ENCODE assay signal across 12 cellular contexts in the genomic region with DNA sequence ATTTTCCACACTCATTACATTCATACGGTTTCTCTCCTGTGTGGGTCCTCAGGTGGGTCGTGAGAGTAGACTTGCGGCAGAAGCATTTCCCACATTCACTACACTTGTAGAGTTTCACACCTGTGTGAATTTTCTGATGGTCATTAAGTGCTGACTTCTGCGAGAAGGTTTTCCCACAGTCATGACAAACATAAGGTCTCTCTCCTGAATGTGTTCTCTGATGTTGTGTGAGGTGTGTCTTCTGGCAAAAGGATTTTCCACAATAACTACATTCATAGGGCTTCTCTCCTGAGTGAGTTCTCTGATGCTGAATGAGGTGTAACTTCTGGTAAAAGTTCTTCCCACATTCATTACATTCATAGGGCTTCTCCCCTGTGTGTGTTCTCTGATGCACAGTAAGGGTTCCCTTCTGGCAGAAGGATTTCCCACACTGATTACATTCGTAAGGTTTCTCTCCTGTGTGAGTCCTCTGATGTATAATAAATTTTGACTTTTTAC. TPM values are rescaled to one million over a fixed set of nuclear protein-coding genes. Genes with fewer than 3 reads are reported as not detected.
DNase-seq lines count a peak whose midpoint lies in the region; ATAC-seq and TF ChIP-seq lines count a peak whose summit lies in the region.
"Had no signal": no experiment of that assay in that cellular context is flagged by ENCODE, and none has a peak within 500 bp of the region (broad histone marks: within the 10 kb centered on the region; RNA-seq: fewer than 3 reads in every experiment).

No MANE protein-coding gene starts in this region.

- H3K9me3 Mint-ChIP-seq in activated CD4-positive, alpha-beta memory T cell treated with anti-CD3 and anti-CD28 coated beads for 36 hours: peaks cover 26% of the 10 kb centered on the region
- H3K9me3 Mint-ChIP-seq in activated CD4-positive, alpha-beta memory T cell treated with anti-CD3 and anti-CD28 coated beads, Interleukin-2, amount 10 ng/mL, durations not matched to agents 7 days and 5 days: peaks cover 67% of the 10 kb centered on the region
- H3K9me3 Mint-ChIP-seq in T-helper 1 cell treated with Interleukin-12 subunit alpha and Interleukin-12 subunit beta and Interleukin-4 antibody, amounts not matched to agents 30 μg/mL and 1 μg/mL, for 36 hours: peaks cover 73% of the 10 kb centered on the region
- H3K9me3 Mint-ChIP-seq in stimulated activated naive B cell treated with anti-CD40 and anti-IgM and Interleukin-4, amounts not matched to agents 10 μg/mL and 1 μg/mL and 100 μg/mL, for 72 hours: peaks cover 26 to 31% of the 10 kb centered on the region in 2 donors
- peaks cover 60% of the 10 kb centered on the region for H3K9me3 Mint-ChIP-seq in activated CD4-positive, alpha-beta T cell treated with anti-CD3 and anti-CD28 coated beads, Interleukin-2, amount 10 ng/mL, durations not matched to agents 7 days and 5 days

- CTCF ChIA-PET in activated CD4-positive, alpha-beta memory T cell treated with anti-CD3 and anti-CD28 coated beads for 36 hours (lab: Charles Lee): no interaction called here
- CTCF ChIA-PET in activated CD4-positive, alpha-beta memory T cell treated with anti-CD3 and anti-CD28 coated beads, Interleukin-2, amount 10 ng/mL, durations not matched to agents 7 days and 5 days (lab: Charles Lee): no interaction called here
- CTCF ChIA-PET in activated CD4-positive, alpha-beta T cell treated with anti-CD3 and anti-CD28 coated beads, Interleukin-2, amount 10 ng/mL, durations not matched to agents 7 days and 5 days (lab: Charles Lee): no interaction called here

- no peaks in the 10 kb centered on the region for H3K27me3 ChIP-seq in dorsolateral prefrontal cortex

- H3K36me3 Mint-ChIP-seq in activated CD4-positive, alpha-beta memory T cell treated with anti-CD3 and anti-CD28 coated beads for 36 hours: peaks cover 28% of the 10 kb centered on the region
- H3K36me3 Mint-ChIP-seq in activated CD4-positive, alpha-beta memory T cell treated with anti-CD3 and anti-CD28 coated beads, Interleukin-2, amount 10 ng/mL, durations not matched to agents 7 days and 5 days (ENCODE audit: low read depth): peaks cover under 1% of the 10 kb centered on the region
- H3K36me3 Mint-ChIP-seq in T-helper 1 cell treated with Interleukin-12 subunit alpha and Interleukin-12 subunit beta and Interleukin-4 antibody, amounts not matched to agents 30 μg/mL and 1 μg/mL, for 36 hours (ENCODE audit: low read depth): peaks cover 29% of the 10 kb centered on the region
- H3K36me3 Mint-ChIP-seq in stimulated activated naive B cell treated with anti-CD40 and anti-IgM and Interleukin-4, amounts not matched to agents 10 μg/mL and 1 μg/mL and 100 μg/mL, for 72 hours: peaks cover 29 to 33% of the 10 kb centered on the region in 2 donors
- H3K36me3 Mint-ChIP-seq in activated CD4-positive, alpha-beta T cell treated with anti-CD3 and anti-CD28 coated beads, Interleukin-2, amount 10 ng/mL, durations not matched to agents 7 days and 5 days (ENCODE audit: low read depth): peaks cover 38% of the 10 kb centered on the region

- H3K27me3 Mint-ChIP-seq in activated CD4-positive, alpha-beta memory T cell treated with anti-CD3 and anti-CD28 coated beads for 36 hours: no peaks in the 10 kb centered on the region
- H3K27me3 Mint-ChIP-seq in activated CD4-positive, alpha-beta memory T cell treated with anti-CD3 and anti-CD28 coated beads, Interleukin-2, amount 10 ng/mL, durations not matched to agents 7 days and 5 days: no peaks in the 10 kb centered on the region
- H3K27me3 Mint-ChIP-seq in T-helper 1 cell treated with Interleukin-12 subunit alpha and Interleukin-12 subunit beta and Interleukin-4 antibody, amounts not matched to agents 30 μg/mL and 1 μg/mL, for 36 hours (ENCODE audit: low read depth): no peaks in the 10 kb centered on the region
- H3K27me3 Mint-ChIP-seq in stimulated activated naive B cell treated with anti-CD40 and anti-IgM and Interleukin-4, amounts not matched to agents 10 μg/mL and 1 μg/mL and 100 μg/mL, for 72 hours: no peaks in the 10 kb centered on the region
- H3K27me3 Mint-ChIP-seq in activated CD4-positive, alpha-beta T cell treated with anti-CD3 and anti-CD28 coated beads, Interleukin-2, amount 10 ng/mL, durations not matched to agents 7 days and 5 days: no peaks in the 10 kb centered on the region
- H3K27me3 Mint-ChIP-seq: dendritic cell treated with granulocyte-macrophage colony-stimulating factor and Interleukin-4, amounts not matched to agents 40 ng/mL and 50 ng/mL, for 4 days had no signal

- H3K4me1 Mint-ChIP-seq in activated CD4-positive, alpha-beta memory T cell treated with anti-CD3 and anti-CD28 coated beads for 36 hours (ENCODE audit: low read depth): no peaks in the 10 kb centered on the region
- H3K4me1 Mint-ChIP-seq in activated CD4-positive, alpha-beta memory T cell treated with anti-CD3 and anti-CD28 coated beads, Interleukin-2, amount 10 ng/mL, durations not matched to agents 7 days and 5 days: no peaks in the 10 kb centered on the region
- H3K4me1 Mint-ChIP-seq in T-helper 1 cell treated with Interleukin-12 subunit alpha and Interleukin-12 subunit beta and Interleukin-4 antibody, amounts not matched to agents 30 μg/mL and 1 μg/mL, for 36 hours (ENCODE audit: low read depth): peaks cover 2% of the 10 kb centered on the region
- H3K4me1 Mint-ChIP-seq in stimulated activated naive B cell treated with anti-CD40 and anti-IgM and Interleukin-4, amounts not matched to agents 10 μg/mL and 1 μg/mL and 100 μg/mL, for 72 hours: peaks cover 0 to 10% of the 10 kb centered on the region in 2 donors
- H3K4me1 Mint-ChIP-seq in activated CD4-positive, alpha-beta T cell treated with anti-CD3 and anti-CD28 coated beads, Interleukin-2, amount 10 ng/mL, durations not matched to agents 7 days and 5 days: no peaks in the 10 kb centered on the region

- intact Hi-C loops in activated CD4-positive, alpha-beta memory T cell treated with anti-CD3 and anti-CD28 coated beads for 36 hours (cut with micrococcal nuclease): loop anchor here (2.0 kb wide), 1 partner anchor 15 kb away; the partner anchor contains the start of gene ZNF12
- intact Hi-C loops in dorsolateral prefrontal cortex (cut with DNase I): no loop called here

- POLR2A ChIA-PET in activated CD4-positive, alpha-beta memory T cell treated with anti-CD3 and anti-CD28 coated beads for 36 hours (lab: Charles Lee): no interaction called here
- POLR2A ChIA-PET in activated CD4-positive, alpha-beta memory T cell treated with anti-CD3 and anti-CD28 coated beads, Interleukin-2, amount 10 ng/mL, durations not matched to agents 7 days and 5 days (lab: Charles Lee): no interaction called here
- POLR2A ChIA-PET in activated CD4-positive, alpha-beta T cell treated with anti-CD3 and anti-CD28 coated beads, Interleukin-2, amount 10 ng/mL, durations not matched to agents 7 days and 5 days (lab: Charles Lee): no interaction called here

- ATAC-seq in stimulated activated naive B cell treated with anti-CD40 and anti-IgM and Interleukin-4, amounts not matched to agents 10 μg/mL and 1 μg/mL and 100 μg/mL, for 72 hours (replicated peaks): no peak

- H3K4me3 ChIP-seq in fibroblast of pulmonary artery (replicated peaks; ENCODE audit: low read depth, low read length) (no peak overlapping the region), dorsolateral prefrontal cortex (peak overlapping the region in 1 of 59 donors; percentile 14)

- H3K27ac Mint-ChIP-seq in activated CD4-positive, alpha-beta memory T cell treated with anti-CD3 and anti-CD28 coated beads for 36 hours: peak overlapping the region; percentile 38
- H3K27ac Mint-ChIP-seq in activated CD4-positive, alpha-beta memory T cell treated with anti-CD3 and anti-CD28 coated beads, Interleukin-2, amount 10 ng/mL, durations not matched to agents 7 days and 5 days: no peak overlapping the region
- H3K27ac Mint-ChIP-seq in T-helper 1 cell treated with Interleukin-12 subunit alpha and Interleukin-12 subunit beta and Interleukin-4 antibody, amounts not matched to agents 30 μg/mL and 1 μg/mL, for 36 hours: peak overlapping the region; percentile 6
- H3K27ac Mint-ChIP-seq in stimulated activated naive B cell treated with anti-CD40 and anti-IgM and Interleukin-4, amounts not matched to agents 10 μg/mL and 1 μg/mL and 100 μg/mL, for 72 hours: peak overlapping the region; percentile 31
- H3K27ac Mint-ChIP-seq in activated CD4-positive, alpha-beta T cell treated with anti-CD3 and anti-CD28 coated beads, Interleukin-2, amount 10 ng/mL, durations not matched to agents 7 days and 5 days: no peak overlapping the region
- H3K27ac Mint-ChIP-seq: dendritic cell treated with granulocyte-macrophage colony-stimulating factor and Interleukin-4, amounts not matched to agents 40 ng/mL and 50 ng/mL, for 4 days had no signal

- DNase-seq in activated CD4-positive, alpha-beta memory T cell treated with anti-CD3 and anti-CD28 coated beads for 36 hours: no peak
- DNase-seq in activated CD4-positive, alpha-beta memory T cell treated with anti-CD3 and anti-CD28 coated beads, Interleukin-2, amount 10 ng/mL, durations not matched to agents 7 days and 5 days: no peak
- peak; percentile 33 for DNase-seq in fibroblast of pulmonary artery (ENCODE audit: low read depth)
- no peak for DNase-seq in stimulated activated naive B cell treated with anti-CD40 and anti-IgM and Interleukin-4, amounts not matched to agents 10 μg/mL and 1 μg/mL and 100 μg/mL, for 72 hours
- no peak for DNase-seq in dorsolateral prefrontal cortex
- DNase-seq in activated CD4-positive, alpha-beta T cell treated with anti-CD3 and anti-CD28 coated beads, Interleukin-2, amount 10 ng/mL, durations not matched to agents 7 days and 5 days: no peak
- no peak for DNase-seq in D341Med (ENCODE audit: low spot score)
- DNase-seq: NCI-H1048, occipital lobe, T-helper 9 cell had no signal

- H3K27ac ChIP-seq in dorsolateral prefrontal cortex: no peak overlapping the region

- TF ChIP-seq CTCF in fibroblast of pulmonary artery (IDR thresholded peaks at IDR 0.05; ENCODE audit: low read length, missing control alignments) (no peak), dorsolateral prefrontal cortex (IDR thresholded peaks at IDR 0.05 in 54 of 56, conservative IDR thresholded peaks at IDR 0.05 in 2 of 56; ENCODE audit: low read depth in 1 of 56, partially characterized antibody in 56 of 56) (no peak)

- peak overlapping the region; percentile 26 for H3K4me3 Mint-ChIP-seq in activated CD4-positive, alpha-beta memory T cell treated with anti-CD3 and anti-CD28 coated beads for 36 hours
- no peak overlapping the region for H3K4me3 Mint-ChIP-seq in activated CD4-positive, alpha-beta memory T cell treated with anti-CD3 and anti-CD28 coated beads, Interleukin-2, amount 10 ng/mL, durations not matched to agents 7 days and 5 days
- H3K4me3 Mint-ChIP-seq in T-helper 1 cell treated with Interleukin-12 subunit alpha and Interleukin-12 subunit beta and Interleukin-4 antibody, amounts not matched to agents 30 μg/mL and 1 μg/mL, for 36 hours: peak overlapping the region; percentile 17
- H3K4me3 Mint-ChIP-seq in stimulated activated naive B cell treated with anti-CD40 and anti-IgM and Interleukin-4, amounts not matched to agents 10 μg/mL and 1 μg/mL and 100 μg/mL, for 72 hours: no peak overlapping the region
- no peak overlapping the region for H3K4me3 Mint-ChIP-seq in activated CD4-positive, alpha-beta T cell treated with anti-CD3 and anti-CD28 coated beads, Interleukin-2, amount 10 ng/mL, durations not matched to agents 7 days and 5 days
- H3K4me3 Mint-ChIP-seq: dendritic cell treated with granulocyte-macrophage colony-stimulating factor and Interleukin-4, amounts not matched to agents 40 ng/mL and 50 ng/mL, for 4 days had no signal

RNA-seq across cellular contexts. Expression of gene ZNF12, which starts 15.1 kb away (rescaled TPM):
- total RNA-seq in activated CD4-positive, alpha-beta memory T cell treated with anti-CD3 and anti-CD28 coated beads for 36 hours: 10 to 100 TPM; 14.9 to 15.2 TPM
- 10 to 100 TPM; 21.0 to 23.9 TPM for total RNA-seq in activated CD4-positive, alpha-beta memory T cell treated with anti-CD3 and anti-CD28 coated beads, Interleukin-2, amount 10 ng/mL, durations not matched to agents 7 days and 5 days
- 10 to 100 TPM; 15.7 to 30.5 (median 22.7) TPM for total RNA-seq in dorsolateral prefrontal cortex
- total RNA-seq in activated CD4-positive, alpha-beta T cell treated with anti-CD3 and anti-CD28 coated beads, Interleukin-2, amount 10 ng/mL, durations not matched to agents 7 days and 5 days: 10 to 100 TPM; 24.9 to 25.7 TPM

RNA-seq across cellular contexts. Expression of gene ZNF316, which starts 54.5 kb away (rescaled TPM):
- 10 to 100 TPM; 19.7 to 21.7 TPM for total RNA-seq in activated CD4-positive, alpha-beta memory T cell treated with anti-CD3 and anti-CD28 coated beads for 36 hours
- 10 to 100 TPM; 23.4 to 26.1 TPM for total RNA-seq in activated CD4-positive, alpha-beta memory T cell treated with anti-CD3 and anti-CD28 coated beads, Interleukin-2, amount 10 ng/mL, durations not matched to agents 7 days and 5 days
- total RNA-seq in dorsolateral prefrontal cortex: 10 to 100 TPM; 25.1 to 74.8 (median 37.0) TPM
- 10 to 100 TPM; 20.2 to 31.5 TPM for total RNA-seq in activated CD4-positive, alpha-beta T cell treated with anti-CD3 and anti-CD28 coated beads, Interleukin-2, amount 10 ng/mL, durations not matched to agents 7 days and 5 days

Comparison
In these comparisons a context has a peak if more than half of its experiments do, and no peak if none do; other contexts are left out.
1. H3K27ac Mint-ChIP-seq: peak in activated CD4-positive, alpha-beta memory T cell treated with anti-CD3 and anti-CD28 coated beads for 36 hours (single experiment), T-helper 1 cell treated with Interleukin-12 subunit alpha and Interleukin-12 subunit beta and Interleukin-4 antibody, amounts not matched to agents 30 μg/mL and 1 μg/mL, for 36 hours (single experiment) and stimulated activated naive B cell treated with anti-CD40 and anti-IgM and Interleukin-4, amounts not matched to agents 10 μg/mL and 1 μg/mL and 100 μg/mL, for 72 hours (single experiment); none in activated CD4-positive, alpha-beta memory T cell treated with anti-CD3 and anti-CD28 coated beads, Interleukin-2, amount 10 ng/mL, durations not matched to agents 7 days and 5 days (single experiment) and activated CD4-positive, alpha-beta T cell treated with anti-CD3 and anti-CD28 coated beads, Interleukin-2, amount 10 ng/mL, durations not matched to agents 7 days and 5 days (single experiment).
2. H3K4me3 Mint-ChIP-seq: peak in activated CD4-positive, alpha-beta memory T cell treated with anti-CD3 and anti-CD28 coated beads for 36 hours (single experiment) and T-helper 1 cell treated with Interleukin-12 subunit alpha and Interleukin-12 subunit beta and Interleukin-4 antibody, amounts not matched to agents 30 μg/mL and 1 μg/mL, for 36 hours (single experiment); none in activated CD4-positive, alpha-beta memory T cell treated with anti-CD3 and anti-CD28 coated beads, Interleukin-2, amount 10 ng/mL, durations not matched to agents 7 days and 5 days (single experiment), stimulated activated naive B cell treated with anti-CD40 and anti-IgM and Interleukin-4, amounts not matched to agents 10 μg/mL and 1 μg/mL and 100 μg/mL, for 72 hours (0 of 2) and activated CD4-positive, alpha-beta T cell treated with anti-CD3 and anti-CD28 coated beads, Interleukin-2, amount 10 ng/mL, durations not matched to agents 7 days and 5 days (single experiment).